ENCODE assay signal across 13 cellular contexts in the genomic region with DNA sequence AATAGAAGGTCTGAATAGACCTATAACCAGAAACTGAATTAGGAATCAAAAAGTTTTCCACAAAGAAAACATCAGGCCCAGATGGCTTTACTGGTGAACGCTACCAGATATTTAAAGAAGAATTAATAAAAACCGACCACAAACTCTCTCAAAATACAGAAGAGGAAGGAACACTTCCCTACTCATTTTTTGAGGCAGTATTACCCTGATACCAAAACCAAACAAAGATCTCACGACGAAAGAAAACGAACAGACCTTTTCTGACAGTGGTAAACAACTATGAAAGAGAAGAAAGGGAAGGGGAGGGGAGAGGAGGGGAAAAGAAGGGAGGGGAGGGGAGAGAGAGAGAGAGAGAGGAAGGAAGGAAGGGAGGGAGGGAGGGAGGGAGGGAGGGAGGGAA. TPM values are rescaled to one million over a fixed set of nuclear protein-coding genes. Genes with fewer than 3 reads are reported as not detected.
DNase-seq lines count a peak whose midpoint lies in the region; ATAC-seq and TF ChIP-seq lines count a peak whose summit lies in the region.
"Had no signal": no experiment of that assay in that cellular context is flagged by ENCODE, and none has a peak within 500 bp of the region (broad histone marks: within the 10 kb centered on the region; RNA-seq: fewer than 3 reads in every experiment).

No MANE protein-coding gene starts in this region.

- H3K9me3 Mint-ChIP-seq in T-helper 2 cell treated with Interferon-gamma antibody and Interleukin-4, amounts not matched to agents 5 μg/mL and 100 μg/mL, for 36 hours = no peaks in the 10 kb centered on the region
- peaks cover 4% of the 10 kb centered on the region for H3K9me3 Mint-ChIP-seq in neural progenitor cell

- TF ChIP-seq CTCF in neutrophil (IDR thresholded peaks at IDR 0.05) (no peak), neural progenitor cell (IDR thresholded peaks at IDR 0.05) (no peak)

- no peaks in the 10 kb centered on the region for H3K79me2 ChIP-seq in neural progenitor cell (ENCODE audit: low read depth)

- H3K9me3 ChIP-seq in SK-N-MC (ENCODE audit: low read depth, low read length) (no peaks in the 10 kb centered on the region), neutrophil (no peaks in the 10 kb centered on the region), neural progenitor cell (ENCODE audit: low read depth) (no peaks in the 10 kb centered on the region)
- H3K9me3 ChIP-seq: A549 had no signal

- H3K9ac ChIP-seq in SK-N-MC (ENCODE audit: insufficient read length) (no peak overlapping the region), neural progenitor cell (no peak overlapping the region)

- ATAC-seq in HG02678 (IDR thresholded peaks at IDR 0.05; ENCODE audit: unreplicated experiment) = peak; percentile 49
- ATAC-seq: A549 had no signal

- H3K4me1 ChIP-seq in neutrophil (ENCODE audit: control insufficient read depth in 1 of 2, insufficient read depth in 1 of 2, low read depth in 1 of 2, low read length in 1 of 2) (peaks cover 82 to 88% of the 10 kb centered on the region in 2 experiments), neural progenitor cell (peaks cover 8% of the 10 kb centered on the region)

- peak overlapping the region; percentile 55 for H3K4me3 Mint-ChIP-seq in T-helper 2 cell treated with Interferon-gamma antibody and Interleukin-4, amounts not matched to agents 5 μg/mL and 100 μg/mL, for 36 hours
- no peak overlapping the region for H3K4me3 Mint-ChIP-seq in neural progenitor cell

- peaks cover 5% of the 10 kb centered on the region for H3K36me3 Mint-ChIP-seq in T-helper 2 cell treated with Interferon-gamma antibody and Interleukin-4, amounts not matched to agents 5 μg/mL and 100 μg/mL, for 36 hours (ENCODE audit: low read depth)
- H3K36me3 Mint-ChIP-seq in neural progenitor cell = no peaks in the 10 kb centered on the region

- no peak for DNase-seq in T-helper 2 cell treated with Interferon-gamma antibody and Interleukin-4, amounts not matched to agents 5 μg/mL and 100 μg/mL, for 36 hours (ENCODE audit: low spot score)
- no peak for DNase-seq in T-helper 2 cell
- DNase-seq in SK-N-MC (ENCODE audit: low read depth, low spot score) = no peak
- DNase-seq in germinal center (ENCODE audit: low spot score) = no peak
- DNase-seq in SHP77 treated with DMSO at 0.1 percent for 48 hours (lab: John Stamatoyannopoulos, UW) = no peak
- no peak for DNase-seq in neural progenitor cell (ENCODE audit: low spot score)
- DNase-seq: aorta; NCI-H2081 treated with DMSO at 0.1 percent for 48 hours; stimulated activated CD4-positive, alpha-beta T cell treated with anti-CD3 and anti-CD28 coated beads, Interleukin-4, amount 100 ng/mL, for 4 hours; T-helper 9 cell had no signal

- 0 out of 2 replicates have a peak overlapping the region, but pooled peaks have one; percentile 24 for H3K4me3 ChIP-seq in SK-N-MC
- peak overlapping the region; percentile 23 to 28 for H3K4me3 ChIP-seq in neutrophil (ENCODE audit: low read depth in 1 of 2, low read length in 1 of 2)
- no peak overlapping the region for H3K4me3 ChIP-seq in neural progenitor cell
- H3K4me3 ChIP-seq: A549 had no signal

- peak overlapping the region; percentile 77 for H3K27ac Mint-ChIP-seq in T-helper 2 cell treated with Interferon-gamma antibody and Interleukin-4, amounts not matched to agents 5 μg/mL and 100 μg/mL, for 36 hours
- no peak overlapping the region for H3K27ac Mint-ChIP-seq in neural progenitor cell

- H3K36me3 ChIP-seq in SK-N-MC (ENCODE audit: insufficient read depth, low read length) (no peaks in the 10 kb centered on the region), neutrophil (no peaks in the 10 kb centered on the region), neural progenitor cell (no peaks in the 10 kb centered on the region)

- H4K20me1 ChIP-seq in neural progenitor cell (ENCODE audit: low read depth) = no peaks in the 10 kb centered on the region

- H3K27me3 ChIP-seq in neutrophil (no peaks in the 10 kb centered on the region), neural progenitor cell (no peaks in the 10 kb centered on the region)

- no peak overlapping the region for H2AFZ ChIP-seq in neural progenitor cell (replicated peaks)

- H3K4me1 Mint-ChIP-seq in T-helper 2 cell treated with Interferon-gamma antibody and Interleukin-4, amounts not matched to agents 5 μg/mL and 100 μg/mL, for 36 hours (ENCODE audit: low read depth) = peaks cover 51% of the 10 kb centered on the region
- H3K4me1 Mint-ChIP-seq in neural progenitor cell = peaks cover 33% of the 10 kb centered on the region

- no peaks in the 10 kb centered on the region for H3F3A ChIP-seq in neural progenitor cell (ENCODE audit: low read depth)

- no peak overlapping the region for H3K4me2 ChIP-seq in neural progenitor cell

- H3K27me3 Mint-ChIP-seq in T-helper 2 cell treated with Interferon-gamma antibody and Interleukin-4, amounts not matched to agents 5 μg/mL and 100 μg/mL, for 36 hours (ENCODE audit: low read depth) = no peaks in the 10 kb centered on the region
- no peaks in the 10 kb centered on the region for H3K27me3 Mint-ChIP-seq in neural progenitor cell (ENCODE audit: insufficient read depth, low read depth)

- peak overlapping the region; percentile 59; the same call in 1 of the 2 replicates for H3K27ac ChIP-seq in SK-N-MC
- H3K27ac ChIP-seq in neutrophil = peak overlapping the region; percentile 99
- H3K27ac ChIP-seq in neural progenitor cell = no peak overlapping the region

RNA-seq across cellular contexts. Expression of a gene that starts 13.5 kb away (rescaled TPM):
- 7.3 and 7.5 TPM in 2 replicates for total RNA-seq in neural progenitor cell (ENCODE audit: low replicate concordance)
